ENCODE assay signal across 8 cellular contexts in genomic region chr1:150877220-150877516, GRCh38. TPM values are rescaled to one million over a fixed set of nuclear protein-coding genes. Genes with fewer than 3 reads are reported as not detected.
DNase-seq lines count a peak whose midpoint lies in the region; ATAC-seq, FAIRE-seq and TF ChIP-seq lines count a peak whose summit lies in the region.

No MANE protein-coding gene starts in this region.

- H4K20me1 ChIP-seq in OCI-LY1 (ENCODE audit: insufficient read depth, low read length) (no peaks in the 10 kb centered on the region), H1 (replicated peaks in 1 of 2; ENCODE audit: control insufficient read depth in 1 of 2, insufficient read depth in 2 of 2, low read length in 2 of 2) (no peaks in the 10 kb centered on the region)

- peaks cover 18% of the 10 kb centered on the region for H3K79me2 ChIP-seq in OCI-LY1 (ENCODE audit: insufficient read depth, low read length)
- H3K79me2 ChIP-seq in H1 (ENCODE audit: control insufficient read depth in 1 of 2, insufficient read depth in 2 of 2, low read length in 2 of 2): peaks cover 9 to 32% of the 10 kb centered on the region in 2 experiments; a peak in 3 of 4 replicates
- H3K79me2 ChIP-seq in trophoblast cell (ENCODE audit: control insufficient read depth, insufficient read depth, low read length, poor library complexity): peaks cover 6% of the 10 kb centered on the region

- H2BK12ac ChIP-seq in H1 (ENCODE audit: low read depth, low read length) (no peak overlapping the region), trophoblast cell (ENCODE audit: low read length) (no peak overlapping the region)

- H2AK5ac ChIP-seq in H1 (ENCODE audit: low read depth, low read length): no peak overlapping the region
- H2AK5ac ChIP-seq in trophoblast cell (ENCODE audit: low read length): no peak overlapping the region

- H2BK20ac ChIP-seq in H1 (ENCODE audit: low read length): no peak overlapping the region

- H3K27me3 ChIP-seq in OCI-LY1 (ENCODE audit: insufficient read depth, low read length) (no peaks in the 10 kb centered on the region), H1 (replicated peaks in 1 of 4; ENCODE audit: control insufficient read depth in 3 of 4, extremely low read depth in 1 of 4, insufficient read depth in 3 of 4, low read length in 3 of 4) (no peaks in the 10 kb centered on the region), trophoblast cell (ENCODE audit: insufficient read depth, low read length) (no peaks in the 10 kb centered on the region)

- H3K4me2 ChIP-seq in OCI-LY1 (ENCODE audit: low read length) (peak overlapping the region; percentile 72), H1 (ENCODE audit: insufficient read depth in 1 of 2, low read depth in 2 of 2, low read length in 2 of 2) (peak overlapping the region; percentile 12 to 39; a peak in 3 of 4 replicates), trophoblast cell (ENCODE audit: low read length) (peak overlapping the region; percentile 36)

- H2BK5ac ChIP-seq in H1 (ENCODE audit: low read depth, low read length) (no peak overlapping the region), trophoblast cell (ENCODE audit: low read depth, low read length, poor library complexity) (no peak overlapping the region)

- H3K23ac ChIP-seq in H1 (ENCODE audit: insufficient read length): no peak overlapping the region
- no peak overlapping the region for H3K23ac ChIP-seq in trophoblast cell (ENCODE audit: low read length)

- H4K5ac ChIP-seq in H1 (ENCODE audit: insufficient read length, low read depth, low read length): no peak overlapping the region

- H3K4me3 ChIP-seq in OCI-LY1 (ENCODE audit: low read depth, low read length, poor library complexity, severe bottlenecking) (peak overlapping the region; percentile 80), H1 (ENCODE audit: extremely low read depth in 1 of 4, insufficient read depth in 2 of 4, low read depth in 3 of 4, low read length in 4 of 4) (peak overlapping the region in 2 of 4 experiments; percentile 11 to 80; a peak in 3 of 8 replicates), trophoblast cell (ENCODE audit: low read depth, low read length) (no peak overlapping the region)

- H3K9ac ChIP-seq in ES-I3 (ENCODE audit: low read depth, low read length): peak overlapping the region; percentile 66
- H3K9ac ChIP-seq in OCI-LY1 (ENCODE audit: low read length): peak overlapping the region; percentile 57
- H3K9ac ChIP-seq in H1 (replicated peaks in 1 of 4; ENCODE audit: extremely low read depth in 1 of 4, low read depth in 3 of 4, low read length in 3 of 4): no peak overlapping the region
- no peak overlapping the region for H3K9ac ChIP-seq in trophoblast cell (ENCODE audit: low read length)

- no peak overlapping the region for H3K56ac ChIP-seq in H1 (replicated peaks; ENCODE audit: insufficient read length, low read depth, low read length)

- H2AFZ ChIP-seq in OCI-LY1 (ENCODE audit: low read length) (peak overlapping the region; percentile 75; the same call in 1 of the 2 replicates), H1 (ENCODE audit: low read length) (no peak overlapping the region), trophoblast cell (ENCODE audit: insufficient read depth, low read length, poor library complexity) (no peak overlapping the region)

- no peak for TF ChIP-seq RAD21 in H1 (IDR thresholded peaks at IDR 0.05 in 1 of 2, conservative IDR thresholded peaks at IDR 0.05 in 1 of 2; ENCODE audit: low read depth in 2 of 2, low read length in 2 of 2)

- H3K9me2 ChIP-seq in OCI-LY1 (ENCODE audit: low read depth, low read length): no peaks in the 10 kb centered on the region

- FAIRE-seq in H1 (lab: Jason Lieb, UNC): no peak

- H3K27ac ChIP-seq in OCI-LY1 (ENCODE audit: low read depth, low read length, poor library complexity, severe bottlenecking) (no peak overlapping the region), H1 (ENCODE audit: low read depth, low read length) (peak overlapping the region; percentile 39), trophoblast cell (ENCODE audit: low read depth, low read length) (no peak overlapping the region)

- no peaks in the 10 kb centered on the region for H3K9me3 ChIP-seq in ES-I3 (ENCODE audit: control insufficient read depth, insufficient read depth, low read length)
- no peaks in the 10 kb centered on the region for H3K9me3 ChIP-seq in OCI-LY1 (ENCODE audit: low read length)
- H3K9me3 ChIP-seq in H1 (ENCODE audit: insufficient read depth in 2 of 2, low read depth in 1 of 2, low read length in 1 of 2): no peaks in the 10 kb centered on the region
- no peaks in the 10 kb centered on the region for H3K9me3 ChIP-seq in trophoblast cell (ENCODE audit: insufficient read depth, low read depth, low read length)

- H3F3A ChIP-seq in OCI-LY1 (ENCODE audit: insufficient read depth, low read length): no peaks in the 10 kb centered on the region

- POLR2A ChIA-PET in H1 (lab: Charles Lee; ENCODE audit: partially characterized antibody): no interaction called here

- ATAC-seq in GM21619 (IDR thresholded peaks at IDR 0.05; ENCODE audit: unreplicated experiment) (no peak), HG02970 (IDR thresholded peaks at IDR 0.05; ENCODE audit: low FRiP score, unreplicated experiment) (no peak)

- no peak overlapping the region for H2BK15ac ChIP-seq in H1 (ENCODE audit: low read length)

- no peaks in the 10 kb centered on the region for H3K36me3 ChIP-seq in ES-I3 (ENCODE audit: insufficient read depth, low read length)
- H3K36me3 ChIP-seq in OCI-LY1 (ENCODE audit: insufficient read depth, low read length): 0 out of 2 replicates have a peak, but pooled peaks cover 3% of the 10 kb centered on the region
- 0 out of 8 replicates have a peak, but pooled peaks cover 0 to 3% (median 0%) of the 10 kb centered on the region in 4 experiments for H3K36me3 ChIP-seq in H1 (ENCODE audit: control insufficient read depth in 2 of 4, insufficient read depth in 4 of 4, low read length in 3 of 4)
- no peaks in the 10 kb centered on the region for H3K36me3 ChIP-seq in trophoblast cell (ENCODE audit: control insufficient read depth in 1 of 2, insufficient read depth in 2 of 2, low read length in 2 of 2)

- H4K91ac ChIP-seq in H1 (replicated peaks; ENCODE audit: insufficient read length, low read length): no peak overlapping the region
- peak overlapping the region; percentile 35 for H4K91ac ChIP-seq in trophoblast cell (ENCODE audit: low read depth, low read length)

- WGBS in H1 (ENCODE audit: extremely low coverage in 1 of 2, insufficient coverage in 1 of 2, insufficient read length in 1 of 2, insufficient replicate concordance in 2 of 2, low coverage in 1 of 2, low lambda C conversion rate in 2 of 2, missing lambda C conversion rate in 1 of 2), 2 experiments: 88% methylated on average over 7 of the region's 7 CpGs; no CpG with 5 or more reads in 1 of the 2 experiments
- WGBS in trophoblast cell (ENCODE audit: extremely low coverage, insufficient coverage, insufficient read length): no CpG with 5 or more reads among the region's 7 CpGs

- no peak overlapping the region for H3K18ac ChIP-seq in H1 (ENCODE audit: extremely low read depth, low read length)
- H3K18ac ChIP-seq in trophoblast cell (ENCODE audit: low read length): no peak overlapping the region

- DNase-seq in H1 (ENCODE audit: low read depth in 1 of 2, low spot score in 2 of 2) (no peak), trophoblast cell (peak in 1 of 2 donors; percentile 37), NCI-H82 treated with DMSO at 0.1 percent for 48 hours (lab: John Stamatoyannopoulos, UW; ENCODE audit: unreplicated experiment) (no peak), OCI-M2 (lab: John Stamatoyannopoulos, UW; ENCODE audit: unreplicated experiment) (no peak)

- H3K4me1 ChIP-seq in ES-I3 (ENCODE audit: insufficient read depth, low read length) (peaks cover 12% of the 10 kb centered on the region), OCI-LY1 (ENCODE audit: insufficient read depth, low read length, severe bottlenecking) (peaks cover 21% of the 10 kb centered on the region), H1 (replicated peaks in 1 of 4; ENCODE audit: control insufficient read depth in 3 of 4, insufficient read depth in 4 of 4, low read length in 3 of 4) (no peaks in the 10 kb centered on the region), trophoblast cell (ENCODE audit: control insufficient read depth in 1 of 2, insufficient read depth in 2 of 2, low read length in 2 of 2) (no peaks in the 10 kb centered on the region)

- H4K12ac ChIP-seq in trophoblast cell (ENCODE audit: low read depth, low read length): no peak overlapping the region

- H4K8ac ChIP-seq in H1 (ENCODE audit: extremely low read depth, insufficient read depth, low read length): no peak overlapping the region
- no peak overlapping the region for H4K8ac ChIP-seq in trophoblast cell (ENCODE audit: low read depth, low read length)

- no peak for TF ChIP-seq EP300 in H1 (IDR thresholded peaks at IDR 0.05; ENCODE audit: borderline replicate concordance in 1 of 2, low read depth in 2 of 2, low read length in 2 of 2)

- no peak for TF ChIP-seq POLR2A in H1 (IDR thresholded peaks at IDR 0.05; ENCODE audit: control extremely low read depth in 1 of 2, low read depth in 2 of 2, low read length in 2 of 2)

- H3K14ac ChIP-seq in H1 (ENCODE audit: insufficient read length): no peak overlapping the region
- no peak overlapping the region for H3K14ac ChIP-seq in trophoblast cell (ENCODE audit: low read length)

- H2BK120ac ChIP-seq in H1 (replicated peaks; ENCODE audit: low read depth, low read length) (no peak overlapping the region), trophoblast cell (ENCODE audit: insufficient read depth, low read length, poor library complexity) (peak overlapping the region; percentile 43)

- CTCF ChIA-PET in H1 (lab: Charles Lee; ENCODE audit: partially characterized antibody): no interaction called here

- H3K4ac ChIP-seq in H1 (replicated peaks; ENCODE audit: insufficient read length, low read depth, low read length) (no peak overlapping the region), trophoblast cell (ENCODE audit: low read depth, low read length) (no peak overlapping the region)

- TF ChIP-seq CTCF in OCI-LY1 (IDR thresholded peaks at IDR 0.05; ENCODE audit: low read length) (no peak), H1 (IDR thresholded peaks at IDR 0.05; ENCODE audit: control extremely low read depth in 1 of 3, insufficient read depth in 1 of 3, low read depth in 1 of 3, low read length in 3 of 3) (no peak)

- H3K23me2 ChIP-seq in H1 (ENCODE audit: low read depth, low read length): no peaks in the 10 kb centered on the region; the same call in none of the 2 replicates

- H3K79me1 ChIP-seq in H1 (ENCODE audit: low read depth, low read length) (peaks cover 3% of the 10 kb centered on the region; the same call in 1 of the 2 replicates), trophoblast cell (ENCODE audit: low read length) (peaks cover 9% of the 10 kb centered on the region)

RNA-seq across cellular contexts. Expression of gene ARNT, which starts 0.8 kb away (rescaled TPM):
- total RNA-seq in H1 (2021; fragmentation: NEBNext Ultra II Directional; extraction: Animal tissue kit (Norgen Biotek cat#: 25700)): 28.5 and 29.4 TPM in 2 replicates
- polyA plus RNA-seq in H1 (2011; rRNA removed): 18.6 and 19.0 TPM in 2 replicates
- polyA plus RNA-seq in H1 (2011; cell fraction: cytosol; rRNA removed): 19.4 TPM
- 28.4 TPM for polyA plus RNA-seq in H1 (2011; cell fraction: nucleus; rRNA removed)
- polyA plus RNA-seq in H1 (2012, experiment 1 of 2): 18.8 to 24.0 TPM (median 21.4 TPM) in 4 replicates
- polyA plus RNA-seq in H1 (2012, experiment 2 of 2): 3.3 TPM
- 14.0 TPM for polyA plus RNA-seq in H1 (2013, experiment 1 of 2)
- 14.2 TPM for polyA plus RNA-seq in H1 (2013, experiment 2 of 2)
- polyA minus RNA-seq in H1 (2011; rRNA and poly(A)+ RNA removed): 44.7 and 48.5 TPM in 2 replicates
- 15.1 TPM for polyA minus RNA-seq in H1 (2011; cell fraction: cytosol; rRNA and poly(A)+ RNA removed)
- 33.8 TPM for polyA minus RNA-seq in H1 (2011; cell fraction: nucleus; rRNA and poly(A)+ RNA removed)
- 20.6 and 22.1 TPM in 2 replicates for polyA plus RNA-seq in trophoblast cell (2013)

RNA-seq across cellular contexts. Expression of gene CTXND2, which starts 9.8 kb away (rescaled TPM):
- total RNA-seq in H1 (2021; fragmentation: NEBNext Ultra II Directional; extraction: Animal tissue kit (Norgen Biotek cat#: 25700)): not detected in 2 replicates
- not detected in 2 replicates for polyA plus RNA-seq in H1 (2011; rRNA removed)
- not detected for polyA plus RNA-seq in H1 (2011; cell fraction: cytosol; rRNA removed)
- polyA plus RNA-seq in H1 (2011; cell fraction: nucleus; rRNA removed): not detected
- not detected in 4 replicates for polyA plus RNA-seq in H1 (2012, experiment 1 of 2)
- polyA plus RNA-seq in H1 (2012, experiment 2 of 2): not detected
- not detected for polyA plus RNA-seq in H1 (2013, experiment 1 of 2)
- not detected for polyA plus RNA-seq in H1 (2013, experiment 2 of 2)
- not detected in 2 replicates for polyA minus RNA-seq in H1 (2011; rRNA and poly(A)+ RNA removed)
- not detected for polyA minus RNA-seq in H1 (2011; cell fraction: cytosol; rRNA and poly(A)+ RNA removed)
- not detected for polyA minus RNA-seq in H1 (2011; cell fraction: nucleus; rRNA and poly(A)+ RNA removed)
- not detected in 2 replicates for polyA plus RNA-seq in trophoblast cell (2013)

RNA-seq across cellular contexts. Expression of gene SETDB1, which starts 49.0 kb away (rescaled TPM):
- total RNA-seq in H1 (2021; fragmentation: NEBNext Ultra II Directional; extraction: Animal tissue kit (Norgen Biotek cat#: 25700)): 48.8 and 49.9 TPM in 2 replicates
- 26.9 and 27.5 TPM in 2 replicates for polyA plus RNA-seq in H1 (2011; rRNA removed)
- polyA plus RNA-seq in H1 (2011; cell fraction: cytosol; rRNA removed): 33.1 TPM
- polyA plus RNA-seq in H1 (2011; cell fraction: nucleus; rRNA removed): 56.0 TPM
- polyA plus RNA-seq in H1 (2012, experiment 1 of 2): 39.7 to 50.9 TPM (median 43.9 TPM) in 4 replicates
- 9.5 TPM for polyA plus RNA-seq in H1 (2012, experiment 2 of 2)
- polyA plus RNA-seq in H1 (2013, experiment 1 of 2): 23.7 TPM
- 23.0 TPM for polyA plus RNA-seq in H1 (2013, experiment 2 of 2)
- 79.4 and 81.0 TPM in 2 replicates for polyA minus RNA-seq in H1 (2011; rRNA and poly(A)+ RNA removed)
- polyA minus RNA-seq in H1 (2011; cell fraction: cytosol; rRNA and poly(A)+ RNA removed): 32.3 TPM
- 66.2 TPM for polyA minus RNA-seq in H1 (2011; cell fraction: nucleus; rRNA and poly(A)+ RNA removed)
- polyA plus RNA-seq in trophoblast cell (2013): 21.2 and 23.1 TPM in 2 replicates

Comparison
In these comparisons a context has a peak if more than half of its experiments do, and no peak if none do; other contexts are left out.
1. H3K9ac ChIP-seq: peak in ES-I3 (single experiment) and OCI-LY1 (single experiment); none in H1 (0 of 4) and trophoblast cell (single experiment).
2. Peak in every context shown above with its lines, with median percentiles within 50 percentile points of each other: H3K4me2 ChIP-seq.